17 cellular contexts compared by ENCODE assay signal in the genomic region with DNA sequence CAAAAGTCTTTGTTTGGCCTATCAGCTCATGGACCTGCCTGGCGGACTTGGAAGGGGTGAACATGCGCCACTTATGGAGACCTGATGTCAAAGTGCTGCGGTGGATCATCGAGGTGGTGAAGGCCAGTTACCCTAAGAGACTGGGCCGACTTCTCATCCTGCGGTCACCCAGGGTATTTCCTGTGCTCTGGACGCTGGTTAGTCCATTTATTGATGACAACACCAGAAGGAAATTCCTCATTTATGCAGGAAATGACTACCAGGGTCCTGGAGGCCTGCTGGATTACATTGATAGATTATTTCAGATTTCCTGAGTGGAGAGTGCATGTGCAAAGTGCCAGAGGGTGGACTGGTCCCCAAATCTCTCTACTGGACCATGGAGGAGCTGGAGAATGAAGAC. TPM values are rescaled to one million over a fixed set of nuclear protein-coding genes. Genes with fewer than 3 reads are reported as not detected.
DNase-seq lines count a peak whose midpoint lies in the region; ATAC-seq and TF ChIP-seq lines count a peak whose summit lies in the region.
"Had no signal": no experiment of that assay in that cellular context is flagged by ENCODE, and none has a peak within 500 bp of the region (broad histone marks: within the 10 kb centered on the region; RNA-seq: fewer than 3 reads in every experiment).

No MANE protein-coding gene starts in this region.

- H3K9me3 ChIP-seq in H9 (ENCODE audit: control insufficient read depth, low read depth, low read length) (no peaks in the 10 kb centered on the region), Caco-2 (no peaks in the 10 kb centered on the region)

- H3K9me3 Mint-ChIP-seq in endothelial cell (ENCODE audit: unreplicated experiment): no peaks in the 10 kb centered on the region
- peaks cover 0 to 2% of the 10 kb centered on the region in 2 donors for H3K9me3 Mint-ChIP-seq in stimulated activated naive B cell treated with anti-CD40 and anti-IgM and Interleukin-4, amounts not matched to agents 10 μg/mL and 1 μg/mL and 100 μg/mL, for 72 hours
- H3K9me3 Mint-ChIP-seq in Calu3 (ENCODE audit: low read depth, unreplicated experiment): no peaks in the 10 kb centered on the region
- H3K9me3 Mint-ChIP-seq in H9: no peaks in the 10 kb centered on the region; a peak in 1 of 5 replicates
- no peaks in the 10 kb centered on the region for H3K9me3 Mint-ChIP-seq in Caco-2 (ENCODE audit: unreplicated experiment)
- H3K9me3 Mint-ChIP-seq: CD4-positive, alpha-beta memory T cell had no signal

- H3K79me1 ChIP-seq in H9 (ENCODE audit: insufficient read depth, low read depth, low read length, poor library complexity, severe bottlenecking): no peaks in the 10 kb centered on the region

- ATAC-seq in stimulated activated naive B cell treated with anti-CD40 and anti-IgM and Interleukin-4, amounts not matched to agents 10 μg/mL and 1 μg/mL and 100 μg/mL, for 72 hours (replicated peaks): no peak

- POLR2A ChIA-PET in Caco-2 (lab: Charles Lee): no interaction called here

- H2BK15ac ChIP-seq in H9 (ENCODE audit: low read depth, low read length): no peak overlapping the region

- H3K14ac ChIP-seq in H9 (ENCODE audit: insufficient read depth, low read length): no peak overlapping the region

- WGBS in H9 (ENCODE audit: extremely low coverage, insufficient read length, low lambda C conversion rate): no CpG with 5 or more reads among the region's 7 CpGs

- no peak overlapping the region for H3K23ac ChIP-seq in H9 (ENCODE audit: insufficient read length, low read depth, low read length)

- no peak overlapping the region for H2AFZ ChIP-seq in H9 (ENCODE audit: low read length)

- CTCF ChIA-PET in Calu3 (lab: Charles Lee): interaction anchor here (0.5 kb wide), 1 partner anchor 139 kb away, joined by 3 read pairs; no protein-coding TSS in a partner anchor
- CTCF ChIA-PET in Caco-2 (lab: Charles Lee): no interaction called here

- no peaks in the 10 kb centered on the region; the same call in none of the 2 replicates for H3K36me3 ChIP-seq in Caco-2 (ENCODE audit: control insufficient read depth, insufficient read depth, low read length)

- H3K36me3 Mint-ChIP-seq in endothelial cell (ENCODE audit: low read depth, unreplicated experiment): peaks cover 54% of the 10 kb centered on the region
- peaks cover 38 to 67% of the 10 kb centered on the region in 2 donors for H3K36me3 Mint-ChIP-seq in stimulated activated naive B cell treated with anti-CD40 and anti-IgM and Interleukin-4, amounts not matched to agents 10 μg/mL and 1 μg/mL and 100 μg/mL, for 72 hours
- H3K36me3 Mint-ChIP-seq in Calu3 (ENCODE audit: insufficient read depth, unreplicated experiment): peaks cover 7% of the 10 kb centered on the region
- peaks cover 12 to 37% (median 36%) of the 10 kb centered on the region in 3 experiments; a peak in 6 of 7 replicates for H3K36me3 Mint-ChIP-seq in H9 (ENCODE audit: insufficient read depth in 1 of 3, low read depth in 3 of 3)
- peaks cover 22% of the 10 kb centered on the region for H3K36me3 Mint-ChIP-seq in Caco-2 (ENCODE audit: insufficient read depth, unreplicated experiment)

- intact Hi-C loops in Calu3 (cut with micrococcal nuclease; ENCODE audit: unreplicated experiment) (no loop called here), Caco-2 (cut with micrococcal nuclease; ENCODE audit: unreplicated experiment) (no loop called here)

- no peaks in the 10 kb centered on the region for H3K27me3 ChIP-seq in H9 (ENCODE audit: insufficient read depth, low read length)
- H3K27me3 ChIP-seq in Caco-2 (replicated peaks; ENCODE audit: control insufficient read depth, insufficient read depth, low read length): no peaks in the 10 kb centered on the region

- H3K4me3 ChIP-seq in Caco-2 (ENCODE audit: low read depth, low read length): no peak overlapping the region

- H4K91ac ChIP-seq in H9 (ENCODE audit: insufficient read length, low read depth, low read length): no peak overlapping the region

- H3K4me3 Mint-ChIP-seq in endothelial cell (ENCODE audit: unreplicated experiment) (peak overlapping the region; percentile 56), Calu3 (ENCODE audit: low read depth, unreplicated experiment) (no peak overlapping the region), H9 (no peak overlapping the region), Caco-2 (ENCODE audit: unreplicated experiment) (no peak overlapping the region)
- no peak overlapping the region for H3K4me3 Mint-ChIP-seq in stimulated activated naive B cell treated with anti-CD40 and anti-IgM and Interleukin-4, amounts not matched to agents 10 μg/mL and 1 μg/mL and 100 μg/mL, for 72 hours
- H3K4me3 Mint-ChIP-seq: CD4-positive, alpha-beta memory T cell had no signal

- H3K4ac ChIP-seq in H9 (ENCODE audit: low read depth, low read length): no peak overlapping the region

- H3K56ac ChIP-seq in H9 (ENCODE audit: insufficient read length, low read depth, low read length): no peak overlapping the region

- no peaks in the 10 kb centered on the region for H3K23me2 ChIP-seq in H9 (ENCODE audit: insufficient read length, low read depth, low read length, poor library complexity, severe bottlenecking)

- BruUV-seq in Calu3 (replicated peaks; lab: Mats Ljungman, UMichigan) (no TSS peak), Caco-2 (replicated peaks; lab: Mats Ljungman, UMichigan) (no TSS peak)

- no peak overlapping the region for H2AK5ac ChIP-seq in H9 (ENCODE audit: insufficient read length, low read length)

- TF ChIP-seq CTCF in endothelial cell (IDR thresholded peaks at IDR 0.05; ENCODE audit: unreplicated experiment) (no peak), Calu3 (IDR thresholded peaks at IDR 0.05; ENCODE audit: unreplicated experiment) (no peak), H9 (conservative IDR thresholded peaks at IDR 0.05) (no peak), Caco-2 (IDR thresholded peaks at IDR 0.05; ENCODE audit: insufficient read depth in 1 of 2, low read depth in 1 of 2, low read length in 1 of 2, severe bottlenecking in 1 of 2, unreplicated experiment in 1 of 2) (no peak)

- H3K4me1 Mint-ChIP-seq in endothelial cell (ENCODE audit: unreplicated experiment): no peaks in the 10 kb centered on the region
- H3K4me1 Mint-ChIP-seq in stimulated activated naive B cell treated with anti-CD40 and anti-IgM and Interleukin-4, amounts not matched to agents 10 μg/mL and 1 μg/mL and 100 μg/mL, for 72 hours: no peaks in the 10 kb centered on the region
- H3K4me1 Mint-ChIP-seq in Calu3 (ENCODE audit: low read depth, unreplicated experiment): no peaks in the 10 kb centered on the region
- H3K4me1 Mint-ChIP-seq in H9: no peaks in the 10 kb centered on the region
- no peaks in the 10 kb centered on the region for H3K4me1 Mint-ChIP-seq in Caco-2 (ENCODE audit: low read depth, unreplicated experiment)

- H2BK12ac ChIP-seq in H9 (ENCODE audit: insufficient read length, low read depth, low read length): no peak overlapping the region

- H3K4me1 ChIP-seq in H9 (ENCODE audit: insufficient read depth, low read length) (no peaks in the 10 kb centered on the region), Caco-2 (no peaks in the 10 kb centered on the region)

- H2BK20ac ChIP-seq in H9 (ENCODE audit: low read depth, low read length, poor library complexity, severe bottlenecking): no peak overlapping the region

- H3T11ph ChIP-seq in H9 (ENCODE audit: low read length): no peak overlapping the region

- no peaks in the 10 kb centered on the region for H4K20me1 ChIP-seq in H9 (ENCODE audit: control insufficient read depth, insufficient read depth, insufficient read length)

- H4K5ac ChIP-seq in H9 (ENCODE audit: insufficient read length, low read depth, low read length): no peak overlapping the region

- DNase-seq in HT1080 (ENCODE audit: low read depth) (peak; percentile 21), endothelial cell (ENCODE audit: low spot score) (no peak), lung microvascular endothelial cell (ENCODE audit: low read depth in 2 of 2) (peak; percentile 21 to 92), Calu3 (no peak), H9 (no peak), Caco-2 (no peak)
- no peak for DNase-seq in stimulated activated naive B cell treated with anti-CD40 and anti-IgM and Interleukin-4, amounts not matched to agents 10 μg/mL and 1 μg/mL and 100 μg/mL, for 72 hours
- DNase-seq: C1 segment of cervical spinal cord, COR-L47, DMS 273 treated with DMSO at 0.1 percent for 48 hours, DMS79, EL, GF-D8, GOT3, HCEC 1CT had no signal

- H3K27me3 Mint-ChIP-seq in endothelial cell (ENCODE audit: unreplicated experiment) (no peaks in the 10 kb centered on the region), Calu3 (ENCODE audit: unreplicated experiment) (no peaks in the 10 kb centered on the region), H9 (ENCODE audit: low read depth) (no peaks in the 10 kb centered on the region), Caco-2 (ENCODE audit: insufficient read depth, unreplicated experiment) (no peaks in the 10 kb centered on the region)
- no peaks in the 10 kb centered on the region for H3K27me3 Mint-ChIP-seq in stimulated activated naive B cell treated with anti-CD40 and anti-IgM and Interleukin-4, amounts not matched to agents 10 μg/mL and 1 μg/mL and 100 μg/mL, for 72 hours
- H3K27me3 Mint-ChIP-seq: CD4-positive, alpha-beta memory T cell had no signal

- H3K79me2 ChIP-seq in H9 (ENCODE audit: insufficient read depth, low read length): no peaks in the 10 kb centered on the region

- no peak overlapping the region for H3K9ac ChIP-seq in H9 (ENCODE audit: extremely low read depth, insufficient read length, low read length)

- no peak overlapping the region for H3K18ac ChIP-seq in H9 (ENCODE audit: insufficient read length, low read depth, low read length)

- H2BK120ac ChIP-seq in H9 (ENCODE audit: low read depth, low read length, poor library complexity, severe bottlenecking): no peak overlapping the region

- no peak overlapping the region for H4K8ac ChIP-seq in H9 (replicated peaks; ENCODE audit: insufficient read length, low read depth, low read length)

- H3K4me2 ChIP-seq in H9 (ENCODE audit: insufficient read depth, insufficient read length, low read length): no peak overlapping the region

- H3K27ac Mint-ChIP-seq in endothelial cell (ENCODE audit: unreplicated experiment): no peak overlapping the region
- peak overlapping the region; percentile 62 for H3K27ac Mint-ChIP-seq in stimulated activated naive B cell treated with anti-CD40 and anti-IgM and Interleukin-4, amounts not matched to agents 10 μg/mL and 1 μg/mL and 100 μg/mL, for 72 hours
- no peak overlapping the region for H3K27ac Mint-ChIP-seq in Calu3 (ENCODE audit: unreplicated experiment)
- H3K27ac Mint-ChIP-seq in H9: peak overlapping the region in 1 of 3 experiments; percentile 53; a peak in 1 of 7 replicates
- H3K27ac Mint-ChIP-seq in Caco-2 (ENCODE audit: unreplicated experiment): no peak overlapping the region
- H3K27ac Mint-ChIP-seq: CD4-positive, alpha-beta memory T cell had no signal

- no peak overlapping the region for H2BK5ac ChIP-seq in H9 (ENCODE audit: insufficient read length, low read length)

- H3K27ac ChIP-seq in H9 (ENCODE audit: insufficient read length, low read depth, low read length): no peak overlapping the region

RNA-seq across cellular contexts. Expression of gene ALKBH3, which starts 17.9 kb away (rescaled TPM):
- total RNA-seq in HT1080 (2014; rRNA removed; shearing (Covaris generic)): 39.2 and 43.6 TPM in 2 replicates
- polyA plus RNA-seq in HT1080 (2015; cell fraction: cytosol; rRNA removed): 33.7 and 34.8 TPM in 2 replicates
- polyA plus RNA-seq in HT1080 (2015; cell fraction: nucleus; rRNA removed): 25.9 and 27.9 TPM in 2 replicates
- total RNA-seq in endothelial cell (ENCODE audit: unreplicated experiment): 27.3 TPM
- total RNA-seq in lung microvascular endothelial cell: 26.2 and 29.6 TPM in 2 replicates
- total RNA-seq in Calu3 (2022): 19.1 and 32.0 TPM in 2 replicates
- 18.8 and 22.2 TPM in 2 replicates for total RNA-seq in H9 (2021)
- 36.8 and 42.4 TPM in 2 replicates for total RNA-seq in Caco-2 (2022)

RNA-seq across cellular contexts. Expression of gene C11orf96, which starts 43.9 kb away (rescaled TPM):
- 2.8 and 3.1 TPM in 2 replicates for total RNA-seq in HT1080 (2014; rRNA removed; shearing (Covaris generic))
- 3.8 and 4.2 TPM in 2 replicates for polyA plus RNA-seq in HT1080 (2015; cell fraction: cytosol; rRNA removed)
- polyA plus RNA-seq in HT1080 (2015; cell fraction: nucleus; rRNA removed): 1.2 and 1.9 TPM in 2 replicates
- total RNA-seq in endothelial cell (ENCODE audit: unreplicated experiment): 0.15 TPM
- 3.5 and 4.0 TPM in 2 replicates for total RNA-seq in lung microvascular endothelial cell
- 0.38 TPM in 1 of 2 replicates, not detected in the other for total RNA-seq in Calu3 (2022)
- 1.3 and 1.4 TPM in 2 replicates for total RNA-seq in H9 (2021)
- total RNA-seq in Caco-2 (2022): 0.26 TPM in 1 of 2 replicates, not detected in the other
- total RNA-seq: G401 had no signal
- polyA plus RNA-seq: CD4-positive, alpha-beta memory T cell had no signal

Comparison
In these comparisons a context has a peak if more than half of its experiments do, and no peak if none do; other contexts are left out.
1. DNase-seq: peak in HT1080 (single experiment) and lung microvascular endothelial cell (2 of 2); none in endothelial cell (single experiment), stimulated activated naive B cell treated with anti-CD40 and anti-IgM and Interleukin-4, amounts not matched to agents 10 μg/mL and 1 μg/mL and 100 μg/mL, for 72 hours (single experiment), Calu3 (single experiment), H9 (single experiment) and Caco-2 (0 of 2).